8 cellular contexts compared by ENCODE assay signal in the genomic region with DNA sequence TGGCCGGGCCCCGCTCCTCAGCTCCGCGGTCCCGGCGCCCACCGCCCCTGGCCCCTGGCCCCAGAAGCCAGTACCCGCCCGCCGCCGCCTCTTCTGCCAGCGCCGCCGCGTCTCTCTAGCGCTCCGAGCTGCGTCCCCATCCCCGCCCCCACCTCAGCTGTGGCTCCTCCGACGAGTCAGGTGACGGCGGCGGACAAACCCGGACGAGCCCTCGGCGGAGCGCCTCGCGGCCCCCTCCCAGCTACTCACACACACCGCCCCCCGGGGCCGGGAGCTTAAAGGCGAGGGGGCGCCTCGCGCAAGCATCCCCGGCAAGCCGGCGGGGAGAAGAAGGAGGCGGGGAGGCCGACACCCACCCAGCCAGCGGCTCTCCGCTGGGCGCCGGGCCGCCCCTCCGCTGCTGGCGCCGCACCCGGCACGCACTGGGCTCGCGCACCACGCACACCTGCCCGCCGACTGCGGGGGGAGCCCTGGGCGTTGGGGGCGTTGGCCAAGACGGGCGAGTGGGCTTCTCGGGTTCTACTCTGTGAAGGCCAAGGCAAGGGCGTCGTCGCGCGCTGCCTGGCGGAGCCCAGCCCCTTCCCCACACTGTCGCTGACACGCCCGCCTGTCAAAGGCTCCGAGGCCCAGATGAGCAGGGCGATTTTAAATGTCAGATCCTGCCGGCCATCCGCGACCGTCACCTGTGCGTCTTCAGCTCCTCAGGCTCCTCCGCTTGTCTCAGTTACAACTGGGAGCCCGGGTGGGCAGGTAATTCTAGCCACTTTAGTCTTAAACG. TPM values are rescaled to one million over a fixed set of nuclear protein-coding genes. Genes with fewer than 3 reads are reported as not detected.
DNase-seq lines count a peak whose midpoint lies in the region; ATAC-seq and TF ChIP-seq lines count a peak whose summit lies in the region.

A gene with protein sequence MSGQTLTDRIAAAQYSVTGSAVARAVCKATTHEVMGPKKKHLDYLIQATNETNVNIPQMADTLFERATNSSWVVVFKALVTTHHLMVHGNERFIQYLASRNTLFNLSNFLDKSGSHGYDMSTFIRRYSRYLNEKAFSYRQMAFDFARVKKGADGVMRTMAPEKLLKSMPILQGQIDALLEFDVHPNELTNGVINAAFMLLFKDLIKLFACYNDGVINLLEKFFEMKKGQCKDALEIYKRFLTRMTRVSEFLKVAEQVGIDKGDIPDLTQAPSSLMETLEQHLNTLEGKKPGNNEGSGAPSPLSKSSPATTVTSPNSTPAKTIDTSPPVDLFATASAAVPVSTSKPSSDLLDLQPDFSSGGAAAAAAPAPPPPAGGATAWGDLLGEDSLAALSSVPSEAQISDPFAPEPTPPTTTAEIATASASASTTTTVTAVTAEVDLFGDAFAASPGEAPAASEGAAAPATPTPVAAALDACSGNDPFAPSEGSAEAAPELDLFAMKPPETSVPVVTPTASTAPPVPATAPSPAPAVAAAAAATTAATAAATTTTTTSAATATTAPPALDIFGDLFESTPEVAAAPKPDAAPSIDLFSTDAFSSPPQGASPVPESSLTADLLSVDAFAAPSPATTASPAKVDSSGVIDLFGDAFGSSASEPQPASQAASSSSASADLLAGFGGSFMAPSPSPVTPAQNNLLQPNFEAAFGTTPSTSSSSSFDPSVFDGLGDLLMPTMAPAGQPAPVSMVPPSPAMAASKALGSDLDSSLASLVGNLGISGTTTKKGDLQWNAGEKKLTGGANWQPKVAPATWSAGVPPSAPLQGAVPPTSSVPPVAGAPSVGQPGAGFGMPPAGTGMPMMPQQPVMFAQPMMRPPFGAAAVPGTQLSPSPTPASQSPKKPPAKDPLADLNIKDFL (minus strand): TSS at position 132 of the 778 bp plus-strand sequence. CDS start 1,174 bp downstream, outside the sequence.

- H3K9me2 ChIP-seq in SK-N-SH = no peaks in the 10 kb centered on the region

- CTCF ChIA-PET in SK-N-SH (lab: Yijun Ruan, JAX) = interaction anchor here (0.7 to 1.4 kb wide), 5 partner anchors 94 to 512 kb away, joined by 3 to 7 read pairs (median 3); no protein-coding TSS in a partner anchor

- H3K4me2 ChIP-seq in SK-N-SH = peak within 1 kb of the TSS; percentile 82

- peaks cover 0 to 5% of the 10 kb centered on the region in 2 experiments; a peak in 2 of 4 replicates for H3K4me1 ChIP-seq in SK-N-SH (ENCODE audit: control insufficient read depth in 1 of 2, insufficient read depth in 2 of 2, low read depth in 1 of 2, low read length in 1 of 2)

- H3K27me3 ChIP-seq in SK-N-SH (ENCODE audit: insufficient read depth) = peaks cover 30% of the 10 kb centered on the region; the same call in 1 of the 2 replicates

- TF ChIP-seq CTCF in C4-2B (conservative IDR thresholded peaks at IDR 0.05) = no peak
- no peak for TF ChIP-seq CTCF in SK-N-SH (IDR thresholded peaks at IDR 0.05)
- no peak for TF ChIP-seq CTCF in fibroblast of the aortic adventitia (IDR thresholded peaks at IDR 0.05; ENCODE audit: insufficient read depth, low read length)
- no peak for TF ChIP-seq CTCF in omental fat pad (IDR thresholded peaks at IDR 0.05)

- H3F3A ChIP-seq in SK-N-SH (replicated peaks; ENCODE audit: insufficient read depth) = no peaks in the 10 kb centered on the region

- WGBS in SK-N-SH (ENCODE audit: low lambda C conversion rate) = 2% methylated on average over 21 of the region's 83 CpGs

- H3K9ac ChIP-seq in SK-N-SH = no peak within 1 kb of the TSS

- no peaks in the 10 kb centered on the region for H3K79me2 ChIP-seq in SK-N-SH (ENCODE audit: insufficient read depth)

- DNase-seq in SK-N-SH (peak; percentile 95), fibroblast of the aortic adventitia (ENCODE audit: low read depth) (no peak), omental fat pad (ENCODE audit: low spot score) (no peak), NCI-H226 (no peak), RKO (ENCODE audit: low spot score) (no peak)

- peak; percentile 61 for ATAC-seq in HG03432 (IDR thresholded peaks at IDR 0.05; ENCODE audit: unreplicated experiment)
- ATAC-seq in omental fat pad (ENCODE audit: low FRiP score) = peak; percentile 42
- ATAC-seq in GM18519 (IDR thresholded peaks at IDR 0.05; ENCODE audit: low FRiP score, unreplicated experiment) = no peak

- peaks cover 7% of the 10 kb centered on the region; the same call in 1 of the 2 replicates for H3K9me3 ChIP-seq in SK-N-SH

- peak within 1 kb of the TSS; percentile 41; the same call in 1 of the 2 replicates for H2AFZ ChIP-seq in SK-N-SH (ENCODE audit: low read depth)

- peaks cover 0 to under 1% of the 10 kb centered on the region in 2 experiments for H3K36me3 ChIP-seq in SK-N-SH (replicated peaks in 1 of 2; ENCODE audit: control insufficient read depth in 1 of 2, insufficient read depth in 2 of 2, low read length in 1 of 2)

- peak within 1 kb of the TSS; percentile 40; the same call in 1 of the 2 replicates for H3K27ac ChIP-seq in C4-2B
- H3K27ac ChIP-seq in SK-N-SH (ENCODE audit: low read depth in 2 of 2, low read length in 1 of 2) = peak within 1 kb of the TSS in 1 of 2 experiments; percentile 87; a peak in 2 of 4 replicates

- no peak for TF ChIP-seq RAD21 in SK-N-SH (IDR thresholded peaks at IDR 0.05; ENCODE audit: low read length)

- no peak for TF ChIP-seq EP300 in SK-N-SH (IDR thresholded peaks at IDR 0.05; ENCODE audit: borderline replicate concordance in 1 of 2, low read depth in 1 of 2, low read length in 1 of 2)

- H3K4me3 ChIP-seq in SK-N-SH (ENCODE audit: low read depth in 2 of 2, low read length in 1 of 2) = peak within 1 kb of the TSS; percentile 60 to 61
- peak within 1 kb of the TSS; percentile 49 for H3K4me3 ChIP-seq in fibroblast of the aortic adventitia (ENCODE audit: low read depth, low read length)

- POLR2A ChIA-PET in SK-N-SH (lab: Yijun Ruan, JAX) = interaction anchor here (1.4 to 2.3 kb wide), 4 partner anchors 10 to 150 kb away, joined by 4 to 15 read pairs (median 10); partner anchors contain the start of genes CYB5R4 and RIPPLY2

- H4K20me1 ChIP-seq in SK-N-SH (ENCODE audit: insufficient read depth) = no peaks in the 10 kb centered on the region

TF ChIP-seq in SK-N-SH, 30 proteins besides CTCF, POLR2A, EP300 and RAD21 (continues in another document):
- no peak for TF ChIP-seq RFX5 (IDR thresholded peaks at IDR 0.05; ENCODE audit: low read length)
- TF ChIP-seq FOXJ3 (CRISPR knock-in tag; IDR thresholded peaks at IDR 0.05) = 0 out of 2 replicates have a peak, but pooled peaks have one; percentile 40
- no peak for TF ChIP-seq EZH2phosphoT487 (IDR thresholded peaks at IDR 0.05; ENCODE audit: borderline replicate concordance, low read depth)
- no peak for TF ChIP-seq JUND (IDR thresholded peaks at IDR 0.05)
- TF ChIP-seq TEAD4 (IDR thresholded peaks at IDR 0.05; ENCODE audit: borderline replicate concordance, insufficient read depth) = no peak
- TF ChIP-seq USF2 (IDR thresholded peaks at IDR 0.05; ENCODE audit: borderline replicate concordance, low read depth, low read length) = peak; percentile 37; the same call in 1 of the 2 replicates
- TF ChIP-seq, protein P1, sequence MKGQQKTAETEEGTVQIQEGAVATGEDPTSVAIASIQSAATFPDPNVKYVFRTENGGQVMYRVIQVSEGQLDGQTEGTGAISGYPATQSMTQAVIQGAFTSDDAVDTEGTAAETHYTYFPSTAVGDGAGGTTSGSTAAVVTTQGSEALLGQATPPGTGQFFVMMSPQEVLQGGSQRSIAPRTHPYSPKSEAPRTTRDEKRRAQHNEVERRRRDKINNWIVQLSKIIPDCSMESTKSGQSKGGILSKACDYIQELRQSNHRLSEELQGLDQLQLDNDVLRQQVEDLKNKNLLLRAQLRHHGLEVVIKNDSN (IDR thresholded peaks at IDR 0.05; ENCODE audit: borderline replicate concordance, low read depth) = peak; percentile 54; the same call in 1 of the 2 replicates
- TF ChIP-seq POLR2AphosphoS5 (IDR thresholded peaks at IDR 0.05; ENCODE audit: low read depth, low read length) = no peak
- TF ChIP-seq NRF1 (IDR thresholded peaks at IDR 0.05; ENCODE audit: low read depth, low read length) = no peak
- no peak for TF ChIP-seq PBX3 (IDR thresholded peaks at IDR 0.05)
- TF ChIP-seq CHD2 (IDR thresholded peaks at IDR 0.05; ENCODE audit: low read length, partially characterized antibody) = no peak
- no peak for TF ChIP-seq TCF12 (IDR thresholded peaks at IDR 0.05)
- no peak for TF ChIP-seq IRF3 (IDR thresholded peaks at IDR 0.05; ENCODE audit: low read depth, low read length)
- TF ChIP-seq YY1 (IDR thresholded peaks at IDR 0.05; ENCODE audit: low read depth) = no peak

RNA-seq across cellular contexts. Expression of the gene that starts here (rescaled TPM):
- polyA plus RNA-seq in SK-N-SH (2012; rRNA removed) = 0.64 and 2.0 TPM in 2 replicates
- 1.2 and 3.3 TPM in 2 replicates for polyA plus RNA-seq in SK-N-SH (2012; cell fraction: cytosol; rRNA removed)
- polyA plus RNA-seq in SK-N-SH (2012; cell fraction: nucleus; rRNA removed) = 2.9 and 4.9 TPM in 2 replicates
- 0.36 TPM in 1 of 2 replicates, not detected in the other for total RNA-seq in fibroblast of the aortic adventitia (ENCODE audit: low replicate concordance)
- 1 to 10 TPM in 1 of 4 donors, under 1 TPM in 2, not detected in 1; 0.13 to 1.6 (median 0.28) TPM for total RNA-seq in omental fat pad
